Comparison of ENCODE assay signal across 34 cellular contexts in genomic region chr4:530017-530781, GRCh38. TPM values are rescaled to one million over a fixed set of nuclear protein-coding genes. Genes with fewer than 3 reads are reported as not detected.
"Had no signal": no experiment of that assay in that cellular context is flagged by ENCODE, and none has a peak within 500 bp of the region (broad histone marks: within the 10 kb centered on the region; RNA-seq: fewer than 3 reads in every experiment).

No MANE protein-coding gene starts in this region.

- H3K9ac ChIP-seq: parathyroid adenoma had no signal

- H3K4me3 Mint-ChIP-seq: central memory CD8-positive, alpha-beta T cell; naive thymus-derived CD4-positive, alpha-beta T cell; nephron; stimulated activated effector memory CD8-positive, alpha-beta T cell treated with anti-CD3 and anti-CD28 coated beads, Interleukin-12 subunit alpha, Interleukin-12 subunit beta, amount 100 ng/mL, for 72 hours; type B pancreatic cell had no signal

- H3K9me3 ChIP-seq: colonic mucosa, esophagus muscularis mucosa, gastroesophageal sphincter, heart left ventricle, prostate gland, right atrium auricular region, testis, tibial artery had no signal

- H3K27me3 Mint-ChIP-seq: central memory CD8-positive, alpha-beta T cell; naive thymus-derived CD4-positive, alpha-beta T cell; type B pancreatic cell had no signal

- H3K9me3 Mint-ChIP-seq: nephron, type B pancreatic cell had no signal

- H3K4me1 ChIP-seq: colonic mucosa, esophagus muscularis mucosa, foreskin keratinocyte, gastroesophageal sphincter, heart left ventricle, parathyroid adenoma, prostate gland, right atrium auricular region, testis, tibial artery had no signal

- ATAC-seq: foreskin keratinocyte; gastroesophageal sphincter; heart left ventricle; naive thymus-derived CD4-positive, alpha-beta T cell; sciatic nerve; stimulated activated effector memory CD8-positive, alpha-beta T cell treated with anti-CD3 and anti-CD28 coated beads, Interleukin-12 subunit alpha, Interleukin-12 subunit beta, amount 100 ng/mL, for 72 hours had no signal

- H3K4me3 ChIP-seq: colonic mucosa, esophagus muscularis mucosa, gastroesophageal sphincter, heart left ventricle, hepatocyte, lung, prostate gland, right atrium auricular region, smooth muscle cell, testis, tibial artery had no signal

- H3K4me2 ChIP-seq: hepatocyte, smooth muscle cell had no signal

- H2AFZ ChIP-seq: hepatocyte, parathyroid adenoma had no signal

- H3K27ac ChIP-seq: colonic mucosa, esophagus muscularis mucosa, foreskin keratinocyte, gastroesophageal sphincter, heart left ventricle, hepatocyte, parathyroid adenoma, prostate gland, right atrium auricular region, testis, tibial artery had no signal

- DNase-seq: colonic mucosa; dermis blood vessel endothelial cell; effector memory CD4-positive, alpha-beta T cell; foreskin keratinocyte; heart left ventricle; kidney glomerular epithelial cell; mesenchymal stem cell; naive thymus-derived CD4-positive, alpha-beta T cell; nucleus accumbens; stimulated activated CD4-positive, alpha-beta T cell treated with anti-CD3 and anti-CD28 coated beads, Interleukin-2, amount 100 ng/mL, for 24 hours; stimulated activated CD4-positive, alpha-beta T cell treated with anti-CD3 and anti-CD28 coated beads, Interleukin-4, amount 100 ng/mL, for 24 hours; stimulated activated naive CD4-positive, alpha-beta T cell treated with Interleukin-2 at 50 U/mL for 16 hours; substantia nigra; testis; tibial artery had no signal

- H3K4me1 Mint-ChIP-seq: nephron; stimulated activated effector memory CD8-positive, alpha-beta T cell treated with anti-CD3 and anti-CD28 coated beads, Interleukin-12 subunit alpha, Interleukin-12 subunit beta, amount 100 ng/mL, for 72 hours had no signal

- H3K79me2 ChIP-seq: hepatocyte, parathyroid adenoma had no signal

- H3K27ac Mint-ChIP-seq: naive thymus-derived CD4-positive, alpha-beta T cell; nephron; stimulated activated effector memory CD8-positive, alpha-beta T cell treated with anti-CD3 and anti-CD28 coated beads, Interleukin-12 subunit alpha, Interleukin-12 subunit beta, amount 100 ng/mL, for 72 hours; type B pancreatic cell had no signal

- H3K27me3 ChIP-seq: colonic mucosa, esophagus muscularis mucosa, foreskin keratinocyte, gastroesophageal sphincter, heart left ventricle, hepatocyte, right atrium auricular region, testis, tibial artery had no signal

RNA-seq across cellular contexts. Expression of gene TMEM271, which starts 45.9 kb away (rescaled TPM):
- total RNA-seq: chondrocyte; colonic mucosa; dermis blood vessel endothelial cell; endothelial cell of umbilical vein; epithelial cell of proximal tubule; fibroblast of lung; foreskin keratinocyte; heart left ventricle; hepatocyte; liver; lung; mucosa of gallbladder; naive thymus-derived CD4-positive, alpha-beta T cell; right atrium auricular region; sciatic nerve; smooth muscle cell had no signal
